In genomic region chr7:1232623-1233327, GRCh38 we compare ENCODE assay signal across 16 cellular contexts. TPM values are rescaled to one million over a fixed set of nuclear protein-coding genes. Genes with fewer than 3 reads are reported as not detected.
A peak's percentile ranks its signal among the peaks of the same experiment; 100 is the strongest.
DNase-seq lines count a peak whose midpoint lies in the region; ATAC-seq lines count a peak whose summit lies in the region.
"Had no signal": no experiment of that assay in that cellular context is flagged by ENCODE, and none has a peak within 500 bp of the region (broad histone marks: within the 10 kb centered on the region; RNA-seq: fewer than 3 reads in every experiment).

TSS of gene UNCX (plus strand) at chr7:1232872. CDS start at chr7:1233018, 146 bp downstream.

- H3K27ac ChIP-seq in neuronal stem cell (replicated peaks; ENCODE audit: low read length) = no peak within 1 kb of the TSS
- H3K27ac ChIP-seq: psoas muscle had no signal

- no peak for DNase-seq in activated CD4-positive, alpha-beta memory T cell treated with anti-CD3 and anti-CD28 coated beads, Interleukin-2, amount 10 ng/mL, durations not matched to agents 7 days and 5 days
- DNase-seq in activated CD4-positive, alpha-beta memory T cell treated with anti-CD3 and anti-CD28 coated beads for 36 hours = no peak
- peak; percentile 86 for DNase-seq in NCI-H1105 (lab: John Stamatoyannopoulos, UW)
- DNase-seq in cerebellar cortex (ENCODE audit: low spot score) = peak; percentile 95
- no peak for DNase-seq in neuronal stem cell (ENCODE audit: low spot score)
- DNase-seq in putamen (ENCODE audit: low spot score) = no peak
- DNase-seq in activated gamma-delta T cell treated with Interleukin-2 at 50 U/mL for 16 hours = no peak
- DNase-seq: activated CD8-positive, alpha-beta memory T cell treated with anti-CD3 and anti-CD28 coated beads for 24 hours; GDM1; MG63; NCI-H2227 treated with DMSO at 0.1 percent for 48 hours; psoas muscle; stimulated activated CD4-positive, alpha-beta T cell treated with anti-CD3 and anti-CD28 coated beads, Interleukin-2, amount 100 ng/mL, for 24 hours had no signal

- H3K4me3 ChIP-seq in neuronal stem cell (ENCODE audit: low read length in 2 of 2) = no peak within 1 kb of the TSS
- H3K4me3 ChIP-seq: MG63, psoas muscle had no signal

- H3K9me3 Mint-ChIP-seq in activated CD4-positive, alpha-beta memory T cell treated with anti-CD3 and anti-CD28 coated beads, Interleukin-2, amount 10 ng/mL, durations not matched to agents 7 days and 5 days = no peaks in the 10 kb centered on the region
- no peaks in the 10 kb centered on the region for H3K9me3 Mint-ChIP-seq in activated CD4-positive, alpha-beta memory T cell treated with anti-CD3 and anti-CD28 coated beads for 36 hours
- H3K9me3 Mint-ChIP-seq: dendritic cell treated with granulocyte-macrophage colony-stimulating factor and Interleukin-4, amounts not matched to agents 40 ng/mL and 50 ng/mL, for 4 days had no signal

- peak within 1 kb of the TSS; percentile 11 for H3K4me2 ChIP-seq in neuronal stem cell (ENCODE audit: insufficient read depth, low read length, poor library complexity, severe bottlenecking)

- H3K4me3 Mint-ChIP-seq in activated CD4-positive, alpha-beta memory T cell treated with anti-CD3 and anti-CD28 coated beads, Interleukin-2, amount 10 ng/mL, durations not matched to agents 7 days and 5 days = no peak within 1 kb of the TSS
- no peak within 1 kb of the TSS for H3K4me3 Mint-ChIP-seq in activated CD4-positive, alpha-beta memory T cell treated with anti-CD3 and anti-CD28 coated beads for 36 hours
- H3K4me3 Mint-ChIP-seq: dendritic cell treated with granulocyte-macrophage colony-stimulating factor and Interleukin-4, amounts not matched to agents 40 ng/mL and 50 ng/mL, for 4 days had no signal

- no peak within 1 kb of the TSS for H2AFZ ChIP-seq in neuronal stem cell (ENCODE audit: low read length)

- no peak within 1 kb of the TSS for H2BK5ac ChIP-seq in neuronal stem cell (ENCODE audit: low read length)

- no CpG with 5 or more reads among the region's 81 CpGs for WGBS in neuronal stem cell (ENCODE audit: extremely low coverage in 2 of 2, insufficient read length in 2 of 2, insufficient replicate concordance in 1 of 2), 2 donors

- peaks cover 4% of the 10 kb centered on the region for H3K79me1 ChIP-seq in neuronal stem cell (ENCODE audit: low read depth, low read length)

- peak within 1 kb of the TSS; percentile 85 for H3K18ac ChIP-seq in neuronal stem cell (ENCODE audit: low read length)

- no peaks in the 10 kb centered on the region for H3K36me3 ChIP-seq in neuronal stem cell (replicated peaks in 1 of 2; ENCODE audit: control insufficient read depth in 2 of 2, insufficient read depth in 2 of 2, low read length in 2 of 2)
- H3K36me3 ChIP-seq: MG63 had no signal

- no peak within 1 kb of the TSS for H3K4ac ChIP-seq in neuronal stem cell (ENCODE audit: low read length)

- H2BK12ac ChIP-seq in neuronal stem cell (ENCODE audit: low read length) = no peak within 1 kb of the TSS

- POLR2A ChIA-PET in activated CD4-positive, alpha-beta memory T cell treated with anti-CD3 and anti-CD28 coated beads, Interleukin-2, amount 10 ng/mL, durations not matched to agents 7 days and 5 days (lab: Charles Lee) = no interaction called here
- POLR2A ChIA-PET in activated CD4-positive, alpha-beta memory T cell treated with anti-CD3 and anti-CD28 coated beads for 36 hours (lab: Charles Lee) = no interaction called here

- H3K9ac ChIP-seq in neuronal stem cell (ENCODE audit: low read depth, low read length, poor library complexity) = no peak within 1 kb of the TSS

- H3K23ac ChIP-seq in neuronal stem cell (ENCODE audit: low read depth, low read length, poor library complexity) = peak within 1 kb of the TSS; percentile 73

- no peak within 1 kb of the TSS for H2BK120ac ChIP-seq in neuronal stem cell (ENCODE audit: low read depth, low read length)

- peaks cover 56% of the 10 kb centered on the region for H3K27me3 Mint-ChIP-seq in activated CD4-positive, alpha-beta memory T cell treated with anti-CD3 and anti-CD28 coated beads, Interleukin-2, amount 10 ng/mL, durations not matched to agents 7 days and 5 days
- H3K27me3 Mint-ChIP-seq in activated CD4-positive, alpha-beta memory T cell treated with anti-CD3 and anti-CD28 coated beads for 36 hours = peaks cover 51% of the 10 kb centered on the region

- peak within 1 kb of the TSS; percentile 70 for H2AK5ac ChIP-seq in neuronal stem cell (ENCODE audit: low read depth, low read length)

- H3K27ac Mint-ChIP-seq in activated CD4-positive, alpha-beta memory T cell treated with anti-CD3 and anti-CD28 coated beads, Interleukin-2, amount 10 ng/mL, durations not matched to agents 7 days and 5 days = peak within 1 kb of the TSS; percentile 18
- no peak within 1 kb of the TSS for H3K27ac Mint-ChIP-seq in activated CD4-positive, alpha-beta memory T cell treated with anti-CD3 and anti-CD28 coated beads for 36 hours
- H3K27ac Mint-ChIP-seq: dendritic cell treated with granulocyte-macrophage colony-stimulating factor and Interleukin-4, amounts not matched to agents 40 ng/mL and 50 ng/mL, for 4 days had no signal

- no peak within 1 kb of the TSS for H4K91ac ChIP-seq in neuronal stem cell (ENCODE audit: low read depth, low read length, poor library complexity)

- no peak for ATAC-seq in GM21528 (IDR thresholded peaks at IDR 0.05; ENCODE audit: low FRiP score, unreplicated experiment)
- ATAC-seq: HCT116, psoas muscle had no signal

- peaks cover 64 to 91% (median 86%) of the 10 kb centered on the region in 3 experiments for H3K27me3 ChIP-seq in neuronal stem cell (ENCODE audit: control insufficient read depth in 3 of 3, insufficient read depth in 3 of 3, low read depth in 1 of 3, low read length in 3 of 3)

- peaks cover 15% of the 10 kb centered on the region for H3K36me3 Mint-ChIP-seq in activated CD4-positive, alpha-beta memory T cell treated with anti-CD3 and anti-CD28 coated beads, Interleukin-2, amount 10 ng/mL, durations not matched to agents 7 days and 5 days (ENCODE audit: low read depth)
- H3K36me3 Mint-ChIP-seq in activated CD4-positive, alpha-beta memory T cell treated with anti-CD3 and anti-CD28 coated beads for 36 hours = peaks cover 8% of the 10 kb centered on the region

- intact Hi-C loops in activated CD4-positive, alpha-beta memory T cell treated with anti-CD3 and anti-CD28 coated beads for 36 hours (cut with micrococcal nuclease) = no loop called here

- peaks cover 3 to 6% of the 10 kb centered on the region in 2 donors for H3K4me1 ChIP-seq in neuronal stem cell (ENCODE audit: control insufficient read depth in 2 of 2, insufficient read depth in 1 of 2, low read depth in 1 of 2, low read length in 2 of 2)

- H3K9me3 ChIP-seq in neuronal stem cell (replicated peaks in 1 of 2; ENCODE audit: control insufficient read depth in 2 of 2, insufficient read depth in 1 of 2, low read depth in 1 of 2, low read length in 2 of 2) = peaks cover 0 to 2% of the 10 kb centered on the region in 2 donors
- H3K9me3 ChIP-seq: MG63, psoas muscle had no signal

- H4K8ac ChIP-seq in neuronal stem cell (ENCODE audit: low read depth, low read length) = no peak within 1 kb of the TSS

- H3K14ac ChIP-seq in neuronal stem cell (ENCODE audit: low read length) = peak within 1 kb of the TSS; percentile 8

- H3K4me1 Mint-ChIP-seq in activated CD4-positive, alpha-beta memory T cell treated with anti-CD3 and anti-CD28 coated beads, Interleukin-2, amount 10 ng/mL, durations not matched to agents 7 days and 5 days = peaks cover 13% of the 10 kb centered on the region
- peaks cover 23% of the 10 kb centered on the region for H3K4me1 Mint-ChIP-seq in activated CD4-positive, alpha-beta memory T cell treated with anti-CD3 and anti-CD28 coated beads for 36 hours (ENCODE audit: low read depth)

- CTCF ChIA-PET in activated CD4-positive, alpha-beta memory T cell treated with anti-CD3 and anti-CD28 coated beads, Interleukin-2, amount 10 ng/mL, durations not matched to agents 7 days and 5 days (lab: Charles Lee) = no interaction called here
- CTCF ChIA-PET in activated CD4-positive, alpha-beta memory T cell treated with anti-CD3 and anti-CD28 coated beads for 36 hours (lab: Charles Lee) = no interaction called here

- peak within 1 kb of the TSS; percentile 49 for H2BK15ac ChIP-seq in neuronal stem cell (ENCODE audit: low read length)

RNA-seq across cellular contexts. Expression of gene UNCX, which starts in this region (rescaled TPM):
- not detected for total RNA-seq in activated CD4-positive, alpha-beta memory T cell treated with anti-CD3 and anti-CD28 coated beads, Interleukin-2, amount 10 ng/mL, durations not matched to agents 7 days and 5 days
- not detected for total RNA-seq in activated CD4-positive, alpha-beta memory T cell treated with anti-CD3 and anti-CD28 coated beads for 36 hours
- 0.01 TPM for polyA plus RNA-seq in neuronal stem cell (2013, experiment 1 of 2)
- polyA plus RNA-seq in neuronal stem cell (2013, experiment 2 of 2) = 0.01 TPM
- total RNA-seq: psoas muscle had no signal
- polyA plus RNA-seq: psoas muscle had no signal

Comparison
In these comparisons a context has a peak if more than half of its experiments do, and no peak if none do; other contexts are left out.
1. DNase-seq: peak in NCI-H1105 (single experiment) and cerebellar cortex (single experiment); none in activated CD4-positive, alpha-beta memory T cell treated with anti-CD3 and anti-CD28 coated beads, Interleukin-2, amount 10 ng/mL, durations not matched to agents 7 days and 5 days (single experiment), activated CD4-positive, alpha-beta memory T cell treated with anti-CD3 and anti-CD28 coated beads for 36 hours (single experiment), neuronal stem cell (single experiment), putamen (single experiment) and activated gamma-delta T cell treated with Interleukin-2 at 50 U/mL for 16 hours (single experiment).